22 cellular contexts compared by ENCODE assay signal in genomic region chr20:24166412-24166811, GRCh38.
"Had no signal": no experiment of that assay in that cellular context is flagged by ENCODE, and none has a peak within 500 bp of the region (broad histone marks: within the 10 kb centered on the region; RNA-seq: fewer than 3 reads in every experiment).

No MANE protein-coding gene starts in this region.

- H3K4me1 ChIP-seq: gastroesophageal sphincter, left lung, lower lobe of right lung, pancreas, suprapubic skin, thyroid gland had no signal

- H3K27me3 Mint-ChIP-seq: dendritic cell treated with granulocyte-macrophage colony-stimulating factor and Interleukin-4, amounts not matched to agents 40 ng/mL and 50 ng/mL, for 4 days; memory B cell had no signal

- ATAC-seq: effector memory CD8-positive, alpha-beta T cell; gastroesophageal sphincter; left lung; lower lobe of right lung; natural killer cell treated with Interleukin-12 subunit alpha and Interleukin-12 subunit beta and Interleukin-15 and Interleukin-18, amount 100 ng/mL, for 72 hours; pancreas had no signal

- H3K27ac ChIP-seq: esophagus squamous epithelium, gastroesophageal sphincter, left lung, lower lobe of right lung, pancreas, suprapubic skin, thyroid gland had no signal

- H3K9me3 ChIP-seq: gastroesophageal sphincter, left lung, lower lobe of right lung, pancreas, suprapubic skin, thyroid gland had no signal

- H3K36me3 ChIP-seq: esophagus squamous epithelium, gastroesophageal sphincter, left lung, lower lobe of right lung, pancreas, suprapubic skin, thyroid gland had no signal

- H3K27ac Mint-ChIP-seq: dendritic cell treated with granulocyte-macrophage colony-stimulating factor and Interleukin-4, amounts not matched to agents 40 ng/mL and 50 ng/mL, for 4 days; effector memory CD8-positive, alpha-beta T cell; memory B cell; progenitor cell of endocrine pancreas; type B pancreatic cell had no signal

- H3K36me3 Mint-ChIP-seq: memory B cell, type B pancreatic cell had no signal

- H3K27me3 ChIP-seq: esophagus squamous epithelium, gastroesophageal sphincter, left lung, pancreas, suprapubic skin, thyroid gland had no signal

- H3K4me1 Mint-ChIP-seq: memory B cell had no signal

- DNase-seq: effector memory CD8-positive, alpha-beta T cell; esophagus squamous epithelium; foreskin fibroblast; glutamatergic neuron; immature natural killer cell; left lung; lower lobe of right lung; midbrain; occipital lobe; pancreas; right cardiac atrium; small intestine; stimulated activated CD4-positive, alpha-beta T cell treated with anti-CD3 and anti-CD28 coated beads, Interleukin-12 subunit alpha, Interleukin-12 subunit beta, amount 100 ng/mL, for 4 hours; stimulated activated naive CD4-positive, alpha-beta T cell treated with Interleukin-2 at 50 U/mL for 16 hours; thyroid gland had no signal

- H3K4me3 Mint-ChIP-seq: dendritic cell treated with granulocyte-macrophage colony-stimulating factor and Interleukin-4, amounts not matched to agents 40 ng/mL and 50 ng/mL, for 4 days; effector memory CD8-positive, alpha-beta T cell; immature natural killer cell; memory B cell; natural killer cell treated with Interleukin-12 subunit alpha and Interleukin-12 subunit beta and Interleukin-15 and Interleukin-18, amount 100 ng/mL, for 72 hours; type B pancreatic cell had no signal

- H3K4me3 ChIP-seq: esophagus squamous epithelium, gastroesophageal sphincter, left lung, lower lobe of right lung, pancreas, suprapubic skin, thyroid gland had no signal

- H3K9me3 Mint-ChIP-seq: natural killer cell treated with Interleukin-12 subunit alpha and Interleukin-12 subunit beta and Interleukin-15 and Interleukin-18, amount 100 ng/mL, for 72 hours had no signal
